ENCODE assay signal across 8 cellular contexts in the genomic region with DNA sequence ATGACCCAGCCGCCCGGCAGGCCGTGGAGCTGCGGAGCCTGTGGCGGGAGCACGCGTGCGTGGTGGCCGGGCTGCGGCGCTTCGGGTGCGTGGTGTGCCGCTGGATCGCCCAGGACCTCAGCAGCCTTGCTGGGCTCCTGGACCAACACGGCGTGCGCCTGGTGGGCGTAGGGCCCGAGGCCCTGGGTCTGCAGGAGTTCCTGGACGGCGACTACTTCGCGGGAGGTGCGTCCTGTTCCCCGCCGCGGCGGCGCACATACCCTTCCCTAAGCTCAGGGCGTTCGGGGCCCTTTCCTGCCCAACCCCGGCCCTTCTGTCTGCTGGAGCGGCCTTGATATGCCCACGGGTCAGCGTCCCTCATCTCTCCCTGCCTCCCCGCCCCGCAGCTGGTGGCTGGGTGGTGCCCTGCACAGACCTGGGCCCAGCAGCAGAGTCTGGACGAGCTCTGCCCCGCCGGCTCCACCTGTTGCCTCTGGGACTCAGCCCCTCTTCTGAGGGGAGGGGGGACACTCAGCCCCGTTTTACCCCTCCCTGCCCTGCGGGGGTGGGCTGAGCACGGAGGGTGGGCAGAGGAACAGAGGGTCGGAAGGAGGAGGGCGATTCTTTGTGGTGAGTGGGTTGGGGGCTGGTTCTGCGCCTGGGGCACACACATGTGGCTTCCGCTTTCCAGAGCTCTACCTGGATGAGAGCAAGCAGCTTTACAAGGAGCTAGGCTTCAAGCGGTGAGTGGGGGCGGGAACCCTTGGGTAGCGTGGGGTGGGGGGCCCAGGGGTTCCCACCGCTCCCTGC. TPM values are rescaled to one million over a fixed set of nuclear protein-coding genes. Genes with fewer than 3 reads are reported as not detected.
DNase-seq lines count a peak whose midpoint lies in the region; ATAC-seq and TF ChIP-seq lines count a peak whose summit lies in the region.

No MANE protein-coding gene starts in this region.

- no peak overlapping the region for H2BK15ac ChIP-seq in mesendoderm (replicated peaks; ENCODE audit: low read depth)

- H3K9ac ChIP-seq in OCI-LY3 (ENCODE audit: low read length) (peak overlapping the region; percentile 95), mesendoderm (ENCODE audit: low read length) (peak overlapping the region; percentile 84)

- H3K4me3 ChIP-seq in OCI-LY3 (ENCODE audit: low read length) (peak overlapping the region; percentile 97), mesendoderm (ENCODE audit: low read length) (peak overlapping the region; percentile 66), aorta (ENCODE audit: low read length in 2 of 2) (peak overlapping the region; percentile 37 to 61)

- H3K79me2 ChIP-seq in OCI-LY3 (ENCODE audit: low read length): peaks cover 10% of the 10 kb centered on the region; the same call in 1 of the 2 replicates
- H3K79me2 ChIP-seq in mesendoderm (ENCODE audit: control insufficient read depth, insufficient read depth, low read length): no peaks in the 10 kb centered on the region

- peak overlapping the region; percentile 97 for H3K56ac ChIP-seq in mesendoderm (ENCODE audit: low read length)

- no peak overlapping the region for H3K4ac ChIP-seq in mesendoderm (ENCODE audit: low read depth, low read length)

- peak overlapping the region; percentile 77 for H3K4me3 Mint-ChIP-seq in central memory CD8-positive, alpha-beta T cell

- DNase-seq in stimulated activated CD4-positive, alpha-beta T cell treated with anti-CD3 and anti-CD28 coated beads, Interleukin-4, amount 100 ng/mL, for 24 hours: peak; percentile 33
- no peak for DNase-seq in stimulated activated CD4-positive, alpha-beta T cell treated with anti-CD3 and anti-CD28 coated beads, Interleukin-15, amount 100 ng/mL, for 24 hours
- peak in 1 of 2 donors; percentile 26 for DNase-seq in central memory CD8-positive, alpha-beta T cell (ENCODE audit: low spot score in 2 of 2)
- DNase-seq in mesendoderm: peak; percentile 34
- peak; percentile 69 to 81 for DNase-seq in aorta
- DNase-seq in NCI-H2196 treated with DMSO at 0.1 percent for 48 hours (lab: John Stamatoyannopoulos, UW; ENCODE audit: unreplicated experiment): no peak
- no peak for DNase-seq in islet precursor cell

- intact Hi-C loops in aorta (cut with DNase I): loop anchor here (2.0 to 10.0 kb wide), 3 partner anchors 56 to 395 kb away; a partner anchor contains a TSS

- no peaks in the 10 kb centered on the region for H4K20me1 ChIP-seq in OCI-LY3 (ENCODE audit: insufficient read depth, low read length)

- no peak overlapping the region for H4K5ac ChIP-seq in mesendoderm (ENCODE audit: low read length)

- H3K79me1 ChIP-seq in mesendoderm (ENCODE audit: low read length): no peaks in the 10 kb centered on the region

- no peak overlapping the region for H3K18ac ChIP-seq in mesendoderm (ENCODE audit: low read length)

- H3K9me3 ChIP-seq in OCI-LY3 (ENCODE audit: insufficient read depth, low read length) (no peaks in the 10 kb centered on the region), aorta (ENCODE audit: control insufficient read depth, low read length) (no peaks in the 10 kb centered on the region)

- no peak overlapping the region for H3K27ac ChIP-seq in OCI-LY3 (ENCODE audit: low read length)
- no peak overlapping the region for H3K27ac ChIP-seq in mesendoderm (ENCODE audit: low read depth, low read length)
- H3K27ac ChIP-seq in aorta (ENCODE audit: low read depth in 1 of 2, low read length in 2 of 2): no peak overlapping the region

- H2BK120ac ChIP-seq in mesendoderm (ENCODE audit: low read depth, low read length): no peak overlapping the region

- peak overlapping the region; percentile 85 for H3K4me2 ChIP-seq in OCI-LY3 (ENCODE audit: low read length)
- H3K4me2 ChIP-seq in mesendoderm (ENCODE audit: low read length): peak overlapping the region; percentile 70

- H3K36me3 ChIP-seq in OCI-LY3 (replicated peaks; ENCODE audit: low read depth, low read length): peaks cover 3% of the 10 kb centered on the region
- no peaks in the 10 kb centered on the region for H3K36me3 ChIP-seq in mesendoderm (ENCODE audit: control insufficient read depth, insufficient read depth, low read length)
- H3K36me3 ChIP-seq in aorta (ENCODE audit: control insufficient read depth in 1 of 2, insufficient read depth in 2 of 2, low read length in 1 of 2): no peaks in the 10 kb centered on the region

- peaks cover 21% of the 10 kb centered on the region for H3K4me1 ChIP-seq in OCI-LY3 (ENCODE audit: low read length)
- H3K4me1 ChIP-seq in mesendoderm (ENCODE audit: control insufficient read depth, low read depth, low read length): no peaks in the 10 kb centered on the region
- H3K4me1 ChIP-seq in aorta (ENCODE audit: control insufficient read depth in 1 of 2, insufficient read depth in 2 of 2, low read length in 2 of 2): no peaks in the 10 kb centered on the region

- no peak overlapping the region for H4K8ac ChIP-seq in mesendoderm (ENCODE audit: low read depth, low read length)

- no peak overlapping the region for H2AK5ac ChIP-seq in mesendoderm (ENCODE audit: low read length)

- ATAC-seq in central memory CD8-positive, alpha-beta T cell (replicated peaks; ENCODE audit: extremely low read depth, poor library complexity, severe bottlenecking): no peak
- ATAC-seq in aorta (ENCODE audit: low FRiP score): no peak

- TF ChIP-seq CTCF in OCI-LY3 (IDR thresholded peaks at IDR 0.05; ENCODE audit: low read depth, low read length): no peak

- H3K9me3 Mint-ChIP-seq in central memory CD8-positive, alpha-beta T cell: no peaks in the 10 kb centered on the region

- H3K4me1 Mint-ChIP-seq in central memory CD8-positive, alpha-beta T cell: peaks cover 24% of the 10 kb centered on the region

- peak overlapping the region; percentile 66 for H3K23ac ChIP-seq in mesendoderm (ENCODE audit: low read length)

- H3K27me3 Mint-ChIP-seq in central memory CD8-positive, alpha-beta T cell: no peaks in the 10 kb centered on the region

- H3K27me3 ChIP-seq in OCI-LY3 (ENCODE audit: low read depth, low read length): no peaks in the 10 kb centered on the region
- no peaks in the 10 kb centered on the region for H3K27me3 ChIP-seq in mesendoderm (ENCODE audit: insufficient read depth, low read length, poor library complexity)
- H3K27me3 ChIP-seq in aorta (ENCODE audit: control insufficient read depth in 1 of 2, insufficient read depth in 2 of 2, low read length in 1 of 2): no peaks in the 10 kb centered on the region

- no peak overlapping the region for H3K27ac Mint-ChIP-seq in central memory CD8-positive, alpha-beta T cell (ENCODE audit: low read depth)

- H2AFZ ChIP-seq in OCI-LY3 (ENCODE audit: low read depth, low read length): no peak overlapping the region

- no peak overlapping the region for H2BK5ac ChIP-seq in mesendoderm (ENCODE audit: low read length)

- no CpG with 5 or more reads among the region's 52 CpGs for WGBS in mesendoderm (ENCODE audit: extremely low coverage, insufficient coverage, low lambda C conversion rate)
- 14 to 15% methylated on average over 46 to 52 of the region's 52 CpGs for WGBS in aorta, 2 donors

- H3K36me3 Mint-ChIP-seq in central memory CD8-positive, alpha-beta T cell (ENCODE audit: insufficient read depth): peaks cover 10% of the 10 kb centered on the region

RNA-seq across cellular contexts. Expression of a gene that starts 0.7 kb away (rescaled TPM):
- polyA plus RNA-seq in mesendoderm (2013, experiment 1 of 2): 22.0 TPM
- polyA plus RNA-seq in mesendoderm (2013, experiment 2 of 2): 22.9 TPM
- total RNA-seq in aorta: 10 to 100 TPM in 1 of 2 donors, 1 to 10 TPM in 1; 7.1 to 15.1 TPM
- 1 to 10 TPM; 6.4 to 7.8 TPM for polyA plus RNA-seq in aorta

RNA-seq across cellular contexts. Expression of a gene that starts 31.1 kb away (rescaled TPM):
- polyA plus RNA-seq in mesendoderm (2013, experiment 1 of 2): 0.08 TPM
- polyA plus RNA-seq in mesendoderm (2013, experiment 2 of 2): 0.04 TPM
- 10 to 100 TPM; 33.9 to 89.1 TPM for total RNA-seq in aorta
- 100 to 1,000 TPM in 1 of 2 donors, 10 to 100 TPM in 1; 55.7 to 137 TPM for polyA plus RNA-seq in aorta

RNA-seq across cellular contexts. Expression of a gene that starts 45.6 kb away (rescaled TPM):
- polyA plus RNA-seq in mesendoderm (2013, experiment 1 of 2): 0.14 TPM
- 0.18 TPM for polyA plus RNA-seq in mesendoderm (2013, experiment 2 of 2)
- 1 to 10 TPM in 1 of 2 donors, under 1 TPM in 1; 0.94 to 2.4 TPM for total RNA-seq in aorta
- 1 to 10 TPM in 1 of 2 donors, under 1 TPM in 1; 0.63 to 1.8 TPM for polyA plus RNA-seq in aorta

RNA-seq across cellular contexts. Expression of a gene that starts 57.2 kb away (rescaled TPM):
- not detected for polyA plus RNA-seq in mesendoderm (2013, experiment 1 of 2)
- not detected for polyA plus RNA-seq in mesendoderm (2013, experiment 2 of 2)
- total RNA-seq in aorta: 1 to 10 TPM in 1 of 2 donors, under 1 TPM in 1; 0.36 to 2.1 TPM
- polyA plus RNA-seq in aorta: not detected

Comparison
In these comparisons a context has a peak if more than half of its experiments do, and no peak if none do; other contexts are left out.
1. DNase-seq: peak in stimulated activated CD4-positive, alpha-beta T cell treated with anti-CD3 and anti-CD28 coated beads, Interleukin-4, amount 100 ng/mL, for 24 hours (single experiment), mesendoderm (single experiment) and aorta (2 of 2); none in stimulated activated CD4-positive, alpha-beta T cell treated with anti-CD3 and anti-CD28 coated beads, Interleukin-15, amount 100 ng/mL, for 24 hours (single experiment), NCI-H2196 treated with DMSO at 0.1 percent for 48 hours (single experiment) and islet precursor cell (single experiment).
2. Peak in every context shown above with its lines, with median percentiles within 50 percentile points of each other: H3K4me3 ChIP-seq.